In the genomic region with DNA sequence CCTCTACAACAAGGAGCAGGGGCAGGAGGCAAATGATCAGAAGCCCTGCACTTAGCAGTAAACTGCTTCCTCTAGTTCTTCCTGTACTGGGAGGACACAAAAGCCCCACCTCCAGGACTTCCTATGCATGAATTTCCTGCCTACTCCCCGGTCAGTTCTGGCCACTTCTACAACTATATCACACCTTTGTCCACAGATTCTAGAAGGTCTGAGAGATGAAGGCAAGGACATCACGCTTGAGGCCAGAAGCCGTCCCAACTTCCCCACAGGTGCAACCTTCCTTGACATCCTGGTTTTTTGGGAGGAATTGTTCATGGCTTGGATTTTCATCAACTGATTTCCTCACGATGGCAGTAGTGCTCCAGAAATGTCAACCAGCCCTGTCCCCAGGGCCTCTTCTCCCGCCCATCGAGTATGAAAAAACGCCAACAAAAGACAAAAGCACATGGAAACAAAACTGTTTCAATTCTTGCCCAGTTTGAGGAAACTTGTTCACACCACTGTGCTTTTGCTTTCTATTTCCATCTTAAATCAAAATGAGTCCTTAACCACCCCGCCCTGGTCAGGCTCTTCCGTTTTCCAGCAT, we compare ENCODE assay signal across 8 cellular contexts.
A peak's percentile ranks its signal among the peaks of the same experiment; 100 is the strongest.
DNase-seq lines count a peak whose midpoint lies in the region; ATAC-seq lines count a peak whose summit lies in the region.

No MANE protein-coding gene starts in this region.

- peak; percentile 47 for ATAC-seq in HG02610 (IDR thresholded peaks at IDR 0.05; ENCODE audit: unreplicated experiment)

- DNase-seq in GM04504 (ENCODE audit: low read depth) (peak; percentile 78), SK-N-DZ (ENCODE audit: low spot score) (peak; percentile 44), iris pigment epithelial cell (ENCODE audit: low read depth) (peak; percentile 19), NCI-H146 treated with DMSO at 0.1 percent for 48 hours (lab: John Stamatoyannopoulos, UW; ENCODE audit: unreplicated experiment) (no peak), NCI-H748 (lab: John Stamatoyannopoulos, UW; ENCODE audit: unreplicated experiment) (no peak)
- peak; percentile 25 for DNase-seq in activated naive CD8-positive, alpha-beta T cell treated with anti-CD3 and anti-CD28 coated beads, Interleukin-2, amount 50 U/mL, for 16 hours (ENCODE audit: low read depth, low spot score)
- DNase-seq in stimulated activated CD4-positive, alpha-beta T cell treated with anti-CD3 and anti-CD28 coated beads, TNF-alpha, amount 100 ng/mL, for 48 hours (ENCODE audit: low read depth in 3 of 3) = peak; percentile 40 to 76 (median 50)

Comparison
In these comparisons a context has a peak if more than half of its experiments do, and no peak if none do; other contexts are left out.
1. DNase-seq: peak in GM04504 (single experiment), SK-N-DZ (single experiment), activated naive CD8-positive, alpha-beta T cell treated with anti-CD3 and anti-CD28 coated beads, Interleukin-2, amount 50 U/mL, for 16 hours (single experiment), iris pigment epithelial cell (single experiment) and stimulated activated CD4-positive, alpha-beta T cell treated with anti-CD3 and anti-CD28 coated beads, TNF-alpha, amount 100 ng/mL, for 48 hours (3 of 3); none in NCI-H146 treated with DMSO at 0.1 percent for 48 hours (single experiment) and NCI-H748 (single experiment).